Comparison of ENCODE assay signal across 1 cellular context in the genomic region with DNA sequence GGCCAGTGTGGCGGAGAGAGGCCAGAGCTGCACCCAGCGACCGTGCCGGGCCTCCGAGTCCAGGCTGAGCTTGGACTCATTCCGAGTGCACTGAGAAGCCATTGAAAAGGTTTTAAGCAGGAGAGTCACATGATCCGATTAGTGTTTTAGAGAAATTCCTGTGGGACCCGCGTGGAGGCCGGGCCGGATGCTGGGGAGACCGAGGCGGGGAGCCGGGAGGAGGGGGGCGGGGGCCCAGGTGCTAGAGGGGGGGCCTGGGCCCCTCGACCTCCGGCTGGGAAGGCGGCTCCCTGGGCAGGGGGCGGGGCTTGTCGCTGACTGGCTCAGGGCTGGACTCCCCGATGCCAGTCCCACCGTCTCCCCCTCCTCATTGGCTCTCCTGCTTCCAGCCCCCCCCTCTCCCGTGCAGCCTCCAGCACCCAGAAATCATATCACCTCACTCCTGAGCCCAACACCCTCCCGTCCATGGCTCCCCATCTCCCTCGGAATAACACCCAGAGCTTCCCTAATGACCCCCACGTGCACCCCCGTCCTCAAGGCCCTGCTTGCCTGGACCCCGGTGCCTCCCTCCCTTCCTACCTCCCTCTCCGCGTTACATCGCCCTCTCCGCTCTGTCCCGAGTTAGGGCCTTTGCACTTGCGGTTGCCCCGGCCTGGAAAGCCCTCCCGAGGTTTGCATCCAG.
TF ChIP-seq lines count a peak whose summit lies in the region.

No MANE protein-coding gene starts in this region.

TF ChIP-seq in Ishikawa, 13 proteins besides CTCF, POLR2A, EP300 and RAD21 (continued from another document):
- TF ChIP-seq TAF1 (IDR thresholded peaks at IDR 0.05; ENCODE audit: low read depth) (no peak), NFIC (IDR thresholded peaks at IDR 0.05) (no peak)
TF ChIP-seq in Ishikawa: peak in this region for 2.
